Comparison of ENCODE assay signal across 27 cellular contexts in the genomic region with DNA sequence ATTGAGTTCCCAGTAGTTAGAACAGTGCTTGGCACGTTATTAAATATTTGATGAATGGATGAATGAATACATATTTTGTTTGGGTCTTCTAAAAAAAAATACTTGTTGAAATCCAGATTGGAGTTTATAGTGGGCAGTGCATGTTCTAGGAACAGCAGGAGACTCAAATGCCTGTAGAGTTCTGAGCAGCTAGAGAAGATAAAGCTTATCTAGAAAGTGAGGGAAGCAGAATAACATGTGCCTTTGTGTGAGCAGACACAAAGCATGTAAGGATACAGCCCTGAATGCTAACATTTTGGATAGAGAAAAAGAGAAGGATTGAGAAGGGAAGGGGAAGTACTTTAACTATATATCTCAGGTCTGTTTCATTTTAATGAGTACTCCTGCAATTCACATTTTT.
"Had no signal": no experiment of that assay in that cellular context is flagged by ENCODE, and none has a peak within 500 bp of the region (broad histone marks: within the 10 kb centered on the region; RNA-seq: fewer than 3 reads in every experiment).

No MANE protein-coding gene starts in this region.

- H3K4me1 ChIP-seq: lower lobe of right lung had no signal

- H3K4me3 ChIP-seq: gastroesophageal sphincter, lower lobe of right lung, mucosa of descending colon, sigmoid colon, thoracic aorta had no signal

- H3K27ac ChIP-seq: brain microvascular endothelial cell, gastroesophageal sphincter, lower lobe of right lung, neutrophil, sigmoid colon, thoracic aorta, WERI-Rb-1 had no signal

- ATAC-seq: activated CD4-positive, CD25-positive, alpha-beta regulatory T cell treated with anti-CD3 and anti-CD28 coated beads, Interleukin-2, amount 50 U/mL, for 24 hours; effector memory CD8-positive, alpha-beta T cell; gastroesophageal sphincter; lower lobe of right lung; mucosa of descending colon; natural killer cell treated with Interleukin-12 subunit alpha and Interleukin-12 subunit beta and Interleukin-15 and Interleukin-18, amount 100 ng/mL, for 72 hours; stimulated activated effector memory CD8-positive, alpha-beta T cell treated with anti-CD3 and anti-CD28 coated beads, Interleukin-12 subunit alpha, Interleukin-12 subunit beta, amount 100 ng/mL, for 72 hours had no signal

- H3K27me3 ChIP-seq: brain microvascular endothelial cell, gastroesophageal sphincter, neutrophil, sigmoid colon had no signal

- DNase-seq: activated CD4-positive, alpha-beta T cell treated with anti-CD3 and anti-CD28 coated beads for 48 hours; activated CD4-positive, alpha-beta T cell treated with anti-CD3 and anti-CD28 coated beads, Interleukin-2, amount 50 U/mL, for 48 hours; activated CD8-positive, alpha-beta memory T cell treated with anti-CD3 and anti-CD28 coated beads for 24 hours; activated gamma-delta T cell treated with Interleukin-2 at 50 U/mL for 16 hours; activated naive CD4-positive, alpha-beta T cell treated with anti-CD3 and anti-CD28 coated beads, Interleukin-2, amount 50 U/mL, for 16 hours; amniotic stem cell; brain microvascular endothelial cell; caudate nucleus; cortex of kidney; effector memory CD8-positive, alpha-beta T cell; hypothalamus; immature natural killer cell; kidney; lower lobe of right lung; mesenchymal stem cell; mucosa of descending colon; sigmoid colon; small intestine; stimulated activated CD4-positive, alpha-beta T cell treated with anti-CD3 and anti-CD28 coated beads, Interleukin-4, amount 100 ng/mL, for 24 hours; T-helper 1 cell; WERI-Rb-1 had no signal

- H3K36me3 ChIP-seq: brain microvascular endothelial cell, gastroesophageal sphincter, lower lobe of right lung, neutrophil, sigmoid colon, thoracic aorta, WERI-Rb-1 had no signal

- H3K9me3 ChIP-seq: gastroesophageal sphincter, lower lobe of right lung, mucosa of descending colon, neutrophil, sigmoid colon, thoracic aorta had no signal
